Comparison of ENCODE assay signal across 16 cellular contexts in genomic region chr11:32149748-32150147, GRCh38. TPM values are rescaled to one million over a fixed set of nuclear protein-coding genes. Genes with fewer than 3 reads are reported as not detected.
DNase-seq lines count a peak whose midpoint lies in the region; ATAC-seq and TF ChIP-seq lines count a peak whose summit lies in the region.
"Had no signal": no experiment of that assay in that cellular context is flagged by ENCODE, and none has a peak within 500 bp of the region (broad histone marks: within the 10 kb centered on the region; RNA-seq: fewer than 3 reads in every experiment).

No MANE protein-coding gene starts in this region.

- H3K27ac ChIP-seq in HEK293 (ENCODE audit: extremely low read depth, low read depth, low read length) (no peak overlapping the region), trophoblast cell (ENCODE audit: low read depth, low read length) (no peak overlapping the region)
- H3K27ac ChIP-seq: GM23248 had no signal

- no peak overlapping the region for H3K18ac ChIP-seq in trophoblast cell (ENCODE audit: low read length)

- H2AFZ ChIP-seq in trophoblast cell (ENCODE audit: insufficient read depth, low read length, poor library complexity) = no peak overlapping the region
- H2AFZ ChIP-seq: GM23248 had no signal

- no peaks in the 10 kb centered on the region for H3K4me1 Mint-ChIP-seq in nephron progenitor cell
- H3K4me1 Mint-ChIP-seq: CD4-positive, CD25-positive, alpha-beta regulatory T cell; IgD-negative memory B cell had no signal

- H3K27ac Mint-ChIP-seq in nephron progenitor cell = no peak overlapping the region
- H3K27ac Mint-ChIP-seq: CD4-positive, CD25-positive, alpha-beta regulatory T cell; CD8-positive, alpha-beta memory T cell; IgD-negative memory B cell had no signal

- H3K4me3 Mint-ChIP-seq in nephron progenitor cell = no peak overlapping the region
- H3K4me3 Mint-ChIP-seq: CD4-positive, CD25-positive, alpha-beta regulatory T cell; CD8-positive, alpha-beta memory T cell; IgD-negative memory B cell had no signal

- H3K9me3 ChIP-seq in HEK293 (ENCODE audit: control insufficient read depth, insufficient read depth, low read depth, low read length) (no peaks in the 10 kb centered on the region), trophoblast cell (ENCODE audit: insufficient read depth, low read depth, low read length) (peaks cover 1% of the 10 kb centered on the region)
- H3K9me3 ChIP-seq: BE2C, Caco-2, HAP-1 had no signal

- no peaks in the 10 kb centered on the region for H3K36me3 ChIP-seq in HEK293 (ENCODE audit: control insufficient read depth in 2 of 2, insufficient read depth in 1 of 2, low read length in 2 of 2)
- H3K36me3 ChIP-seq in trophoblast cell (ENCODE audit: control insufficient read depth in 1 of 2, insufficient read depth in 2 of 2, low read length in 2 of 2) = no peaks in the 10 kb centered on the region
- H3K36me3 ChIP-seq: BE2C, HAP-1 had no signal

- no peak overlapping the region for H2BK120ac ChIP-seq in trophoblast cell (ENCODE audit: insufficient read depth, low read length, poor library complexity)

- H3K4me1 ChIP-seq in HEK293 (ENCODE audit: control insufficient read depth, insufficient read depth, low read length) (peaks cover 2% of the 10 kb centered on the region), trophoblast cell (ENCODE audit: control insufficient read depth in 1 of 2, insufficient read depth in 2 of 2, low read length in 2 of 2) (peaks cover 0 to 4% of the 10 kb centered on the region in 2 experiments)
- H3K4me1 ChIP-seq: BE2C, Caco-2, HAP-1 had no signal

- no CpG with 5 or more reads among the region's 7 CpGs for WGBS in trophoblast cell (ENCODE audit: extremely low coverage, insufficient coverage, insufficient read length)

- H3K27me3 Mint-ChIP-seq in nephron progenitor cell (ENCODE audit: low read depth, poor library complexity) = peaks cover 11% of the 10 kb centered on the region

- H3K14ac ChIP-seq in trophoblast cell (ENCODE audit: low read length) = no peak overlapping the region

- H3K79me1 ChIP-seq in trophoblast cell (ENCODE audit: low read length) = no peaks in the 10 kb centered on the region

- no peaks in the 10 kb centered on the region for H3K27me3 ChIP-seq in trophoblast cell (ENCODE audit: insufficient read depth, low read length)

- no peak overlapping the region for H3K4me2 ChIP-seq in trophoblast cell (ENCODE audit: low read length)

- H2BK5ac ChIP-seq in trophoblast cell (ENCODE audit: low read depth, low read length, poor library complexity) = no peak overlapping the region

- no peak overlapping the region for H4K8ac ChIP-seq in trophoblast cell (ENCODE audit: low read depth, low read length)

- DNase-seq in COLO668 (lab: John Stamatoyannopoulos, UW; ENCODE audit: unreplicated experiment) = peak; percentile 10
- DNase-seq in NCI-H69 (lab: John Stamatoyannopoulos, UW) = peak; percentile 24
- no peak for DNase-seq in trophoblast cell
- no peak for DNase-seq in nephron progenitor cell
- DNase-seq: ACHN; BE2C; C1 segment of cervical spinal cord; Caco-2; CD4-positive, CD25-positive, alpha-beta regulatory T cell; CD8-positive, alpha-beta memory T cell; GM23248 had no signal

- no peak overlapping the region for H3K23ac ChIP-seq in trophoblast cell (ENCODE audit: low read length)

- H4K12ac ChIP-seq in trophoblast cell (ENCODE audit: low read depth, low read length) = no peak overlapping the region

- H2AK5ac ChIP-seq in trophoblast cell (ENCODE audit: low read length) = no peak overlapping the region

- H4K91ac ChIP-seq in trophoblast cell (ENCODE audit: low read depth, low read length) = no peak overlapping the region

- no peak overlapping the region for H3K4ac ChIP-seq in trophoblast cell (ENCODE audit: low read depth, low read length)

- no peak for TF ChIP-seq CTCF in HEK293 (tag by site-specific recombination; IDR thresholded peaks at IDR 0.05)
- TF ChIP-seq CTCF in nephron progenitor cell (IDR thresholded peaks at IDR 0.05) = no peak

- CTCF ChIA-PET in HEK293 (lab: Yijun Ruan, JAX) = interaction anchor here (0.6 to 1.8 kb wide), 3 partner anchors 26 to 487 kb away, joined by 5 to 6 read pairs (median 6); no protein-coding TSS in a partner anchor

- H2BK12ac ChIP-seq in trophoblast cell (ENCODE audit: low read length) = no peak overlapping the region

- POLR2A ChIA-PET in HEK293 (lab: Yijun Ruan, JAX) = no interaction called here

- no peak overlapping the region for H3K9ac ChIP-seq in trophoblast cell (ENCODE audit: low read length)
- H3K9ac ChIP-seq: GM23248 had no signal

- no peak for ATAC-seq in HG03045 (IDR thresholded peaks at IDR 0.05; ENCODE audit: unreplicated experiment)
- ATAC-seq: HepG2 had no signal

- no peaks in the 10 kb centered on the region for H3K36me3 Mint-ChIP-seq in nephron progenitor cell (ENCODE audit: low read depth)
- H3K36me3 Mint-ChIP-seq: CD4-positive, CD25-positive, alpha-beta regulatory T cell; CD8-positive, alpha-beta memory T cell; IgD-negative memory B cell had no signal

- H3K9me3 Mint-ChIP-seq in nephron progenitor cell = no peaks in the 10 kb centered on the region

- H3K79me2 ChIP-seq in trophoblast cell (ENCODE audit: control insufficient read depth, insufficient read depth, low read length, poor library complexity) = no peaks in the 10 kb centered on the region

- H3K4me3 ChIP-seq in HEK293 (ENCODE audit: low read depth, low read length) = no peak overlapping the region
- peak overlapping the region; percentile 46 for H3K4me3 ChIP-seq in trophoblast cell (ENCODE audit: low read depth, low read length)
- H3K4me3 ChIP-seq: GM23248, HAP-1 had no signal

TF ChIP-seq in HEK293, 187 proteins besides CTCF, POLR2A, EP300 and RAD21:
- TF ChIP-seq ZNF510 (tag by site-specific recombination; IDR thresholded peaks at IDR 0.05; ENCODE audit: insufficient replicate concordance) (no peak), ZNF19 (tag by site-specific recombination; IDR thresholded peaks at IDR 0.05; ENCODE audit: low read depth) (no peak), ZBTB6 (tag by site-specific recombination; IDR thresholded peaks at IDR 0.05) (no peak), ZXDB (tag by site-specific recombination; IDR thresholded peaks at IDR 0.05) (no peak), ZBTB1 (tag by site-specific recombination; IDR thresholded peaks at IDR 0.05) (no peak), ZNF132 (tag by site-specific recombination; IDR thresholded peaks at IDR 0.05; ENCODE audit: borderline replicate concordance) (no peak)
- TF ChIP-seq, protein P1, sequence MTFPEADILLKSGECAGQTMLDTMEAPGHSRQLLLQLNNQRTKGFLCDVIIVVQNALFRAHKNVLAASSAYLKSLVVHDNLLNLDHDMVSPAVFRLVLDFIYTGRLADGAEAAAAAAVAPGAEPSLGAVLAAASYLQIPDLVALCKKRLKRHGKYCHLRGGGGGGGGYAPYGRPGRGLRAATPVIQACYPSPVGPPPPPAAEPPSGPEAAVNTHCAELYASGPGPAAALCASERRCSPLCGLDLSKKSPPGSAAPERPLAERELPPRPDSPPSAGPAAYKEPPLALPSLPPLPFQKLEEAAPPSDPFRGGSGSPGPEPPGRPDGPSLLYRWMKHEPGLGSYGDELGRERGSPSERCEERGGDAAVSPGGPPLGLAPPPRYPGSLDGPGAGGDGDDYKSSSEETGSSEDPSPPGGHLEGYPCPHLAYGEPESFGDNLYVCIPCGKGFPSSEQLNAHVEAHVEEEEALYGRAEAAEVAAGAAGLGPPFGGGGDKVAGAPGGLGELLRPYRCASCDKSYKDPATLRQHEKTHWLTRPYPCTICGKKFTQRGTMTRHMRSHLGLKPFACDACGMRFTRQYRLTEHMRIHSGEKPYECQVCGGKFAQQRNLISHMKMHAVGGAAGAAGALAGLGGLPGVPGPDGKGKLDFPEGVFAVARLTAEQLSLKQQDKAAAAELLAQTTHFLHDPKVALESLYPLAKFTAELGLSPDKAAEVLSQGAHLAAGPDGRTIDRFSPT (tag by site-specific recombination; IDR thresholded peaks at IDR 0.05) = no peak
- TF ChIP-seq, protein P2, sequence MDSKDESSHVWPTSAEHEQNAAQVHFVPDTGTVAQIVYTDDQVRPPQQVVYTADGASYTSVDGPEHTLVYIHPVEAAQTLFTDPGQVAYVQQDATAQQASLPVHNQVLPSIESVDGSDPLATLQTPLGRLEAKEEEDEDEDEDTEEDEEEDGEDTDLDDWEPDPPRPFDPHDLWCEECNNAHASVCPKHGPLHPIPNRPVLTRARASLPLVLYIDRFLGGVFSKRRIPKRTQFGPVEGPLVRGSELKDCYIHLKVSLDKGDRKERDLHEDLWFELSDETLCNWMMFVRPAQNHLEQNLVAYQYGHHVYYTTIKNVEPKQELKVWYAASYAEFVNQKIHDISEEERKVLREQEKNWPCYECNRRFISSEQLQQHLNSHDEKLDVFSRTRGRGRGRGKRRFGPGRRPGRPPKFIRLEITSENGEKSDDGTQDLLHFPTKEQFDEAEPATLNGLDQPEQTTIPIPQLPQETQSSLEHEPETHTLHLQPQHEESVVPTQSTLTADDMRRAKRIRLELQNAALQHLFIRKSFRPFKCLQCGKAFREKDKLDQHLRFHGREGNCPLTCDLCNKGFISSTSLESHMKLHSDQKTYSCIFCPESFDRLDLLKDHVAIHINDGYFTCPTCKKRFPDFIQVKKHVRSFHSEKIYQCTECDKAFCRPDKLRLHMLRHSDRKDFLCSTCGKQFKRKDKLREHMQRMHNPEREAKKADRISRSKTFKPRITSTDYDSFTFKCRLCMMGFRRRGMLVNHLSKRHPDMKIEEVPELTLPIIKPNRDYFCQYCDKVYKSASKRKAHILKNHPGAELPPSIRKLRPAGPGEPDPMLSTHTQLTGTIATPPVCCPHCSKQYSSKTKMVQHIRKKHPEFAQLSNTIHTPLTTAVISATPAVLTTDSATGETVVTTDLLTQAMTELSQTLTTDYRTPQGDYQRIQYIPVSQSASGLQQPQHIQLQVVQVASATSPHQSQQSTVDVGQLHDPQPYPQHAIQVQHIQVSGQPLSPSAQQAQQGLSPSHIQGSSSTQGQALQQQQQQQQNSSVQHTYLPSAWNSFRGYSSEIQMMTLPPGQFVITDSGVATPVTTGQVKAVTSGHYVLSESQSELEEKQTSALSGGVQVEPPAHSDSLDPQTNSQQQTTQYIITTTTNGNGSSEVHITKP (tag by site-specific recombination; IDR thresholded peaks at IDR 0.05) = peak; percentile 58; the same call in 1 of the 2 replicates

RNA-seq across cellular contexts. Expression of gene RCN1, which starts 58.9 kb away (rescaled TPM):
- polyA plus RNA-seq in trophoblast cell (2013) = 277 and 283 TPM in 2 replicates

Comparison
In these comparisons a context has a peak if more than half of its experiments do, and no peak if none do; other contexts are left out.
1. DNase-seq: peak in COLO668 (single experiment) and NCI-H69 (single experiment); none in trophoblast cell (0 of 2) and nephron progenitor cell (single experiment).